ENCODE assay signal across 9 cellular contexts in the genomic region with DNA sequence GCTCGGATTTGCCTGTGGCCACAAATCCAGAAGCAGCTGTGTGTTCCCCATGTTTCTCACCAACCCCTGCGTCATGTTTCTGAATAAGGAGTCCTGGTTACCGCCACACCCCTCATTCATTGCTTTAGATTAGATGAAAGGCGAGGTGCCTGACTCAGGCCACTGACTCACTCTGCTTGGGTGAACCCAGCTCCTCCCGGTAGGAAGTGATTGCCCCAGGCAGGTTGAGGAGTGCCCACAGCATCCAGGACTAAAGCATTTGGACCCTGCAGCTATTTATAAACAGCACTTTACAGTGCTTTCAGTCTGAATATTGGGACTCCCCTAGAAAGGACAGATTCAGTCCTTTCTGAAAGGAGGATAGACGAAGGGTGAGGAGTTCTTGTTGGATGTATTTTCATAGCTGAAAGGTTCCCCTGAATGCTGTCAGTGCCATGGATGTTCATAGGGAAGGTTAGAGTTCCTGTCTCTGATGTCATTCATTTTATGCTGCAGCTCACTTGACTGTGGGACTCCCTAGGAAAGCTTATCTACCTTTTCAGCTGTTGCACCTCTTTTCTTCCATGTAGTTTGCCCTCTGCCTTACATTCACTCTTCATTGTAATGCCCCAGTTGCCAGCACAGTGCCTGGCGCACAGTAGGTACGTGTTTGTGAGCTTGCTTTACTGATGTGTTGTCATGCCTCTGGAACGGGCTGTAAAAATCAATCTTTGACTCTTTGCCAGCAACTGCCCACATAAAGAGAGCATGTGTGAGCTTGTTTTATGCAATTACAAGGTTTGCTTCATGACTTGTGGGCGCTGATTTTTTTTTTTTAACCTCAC. TPM values are rescaled to one million over a fixed set of nuclear protein-coding genes. Genes with fewer than 3 reads are reported as not detected.
DNase-seq lines count a peak whose midpoint lies in the region; ATAC-seq lines count a peak whose summit lies in the region.
"Had no signal": no experiment of that assay in that cellular context is flagged by ENCODE, and none has a peak within 500 bp of the region (broad histone marks: within the 10 kb centered on the region; RNA-seq: fewer than 3 reads in every experiment).

No MANE protein-coding gene starts in this region.

- H3K27me3 ChIP-seq in duodenal mucosa (ENCODE audit: control insufficient read depth in 1 of 2, insufficient read depth in 2 of 2, low read length in 2 of 2): no peaks in the 10 kb centered on the region
- no peaks in the 10 kb centered on the region for H3K27me3 ChIP-seq in trophoblast cell (ENCODE audit: insufficient read depth, low read length)

- DNase-seq in NCI-H1417 (lab: John Stamatoyannopoulos, UW) (peak in 2 of 3 experiments; percentile 1 to 17), NCI-H1417 treated with DMSO at 0.1 percent for 48 hours (lab: John Stamatoyannopoulos, UW) (no peak), T1000 (lab: John Stamatoyannopoulos, UW) (peak; percentile 94), trophoblast cell (peak; percentile 97 to 99)
- DNase-seq: activated B cell treated with CpG ODN at 0.5 μM for 24 hours had no signal

- no peak overlapping the region for H3K18ac ChIP-seq in trophoblast cell (ENCODE audit: low read length)

- WGBS in trophoblast cell (ENCODE audit: extremely low coverage, insufficient coverage, insufficient read length): no CpG with 5 or more reads among the region's 10 CpGs

- H2AK5ac ChIP-seq in trophoblast cell (ENCODE audit: low read length): no peak overlapping the region

- no peak overlapping the region for H3K14ac ChIP-seq in trophoblast cell (ENCODE audit: low read length)

- H3K79me1 ChIP-seq in trophoblast cell (ENCODE audit: low read length): no peaks in the 10 kb centered on the region

- ATAC-seq in HG03196 (IDR thresholded peaks at IDR 0.05; ENCODE audit: unreplicated experiment): no peak
- no peak for ATAC-seq in HG03175 (IDR thresholded peaks at IDR 0.05; ENCODE audit: unreplicated experiment)
- ATAC-seq in HG03097 (IDR thresholded peaks at IDR 0.05; ENCODE audit: low FRiP score, unreplicated experiment): no peak

- no peak overlapping the region for H4K8ac ChIP-seq in trophoblast cell (ENCODE audit: low read depth, low read length)

- H3K23ac ChIP-seq in trophoblast cell (ENCODE audit: low read length): no peak overlapping the region

- no peak overlapping the region for H4K91ac ChIP-seq in trophoblast cell (ENCODE audit: low read depth, low read length)

- H3K79me2 ChIP-seq in trophoblast cell (ENCODE audit: control insufficient read depth, insufficient read depth, low read length, poor library complexity): no peaks in the 10 kb centered on the region

- H2BK5ac ChIP-seq in trophoblast cell (ENCODE audit: low read depth, low read length, poor library complexity): no peak overlapping the region

- H2AFZ ChIP-seq in trophoblast cell (ENCODE audit: insufficient read depth, low read length, poor library complexity): no peak overlapping the region

- no peaks in the 10 kb centered on the region for H3K9me3 ChIP-seq in duodenal mucosa (ENCODE audit: control insufficient read depth in 1 of 2, low read length in 2 of 2)
- no peaks in the 10 kb centered on the region for H3K9me3 ChIP-seq in trophoblast cell (ENCODE audit: insufficient read depth, low read depth, low read length)

- H3K4me1 ChIP-seq in duodenal mucosa (ENCODE audit: control insufficient read depth in 1 of 2, insufficient read depth in 2 of 2, low read length in 2 of 2): peaks cover 75 to 83% of the 10 kb centered on the region in 2 donors
- H3K4me1 ChIP-seq in trophoblast cell (ENCODE audit: control insufficient read depth in 1 of 2, insufficient read depth in 2 of 2, low read length in 2 of 2): peaks cover 0 to 16% of the 10 kb centered on the region in 2 experiments

- no peak overlapping the region for H3K4me2 ChIP-seq in trophoblast cell (ENCODE audit: low read length)

- H3K9ac ChIP-seq in duodenal mucosa (ENCODE audit: low read depth in 1 of 2, low read length in 2 of 2) (peak overlapping the region; percentile 57 to 93), trophoblast cell (ENCODE audit: low read length) (no peak overlapping the region)

- no peak overlapping the region for H4K12ac ChIP-seq in trophoblast cell (ENCODE audit: low read depth, low read length)

- H3K4me3 ChIP-seq in duodenal mucosa (ENCODE audit: low read depth in 1 of 2, low read length in 2 of 2): peak overlapping the region; percentile 44 to 67
- no peak overlapping the region for H3K4me3 ChIP-seq in trophoblast cell (ENCODE audit: low read depth, low read length)

- no peak overlapping the region for H2BK12ac ChIP-seq in trophoblast cell (ENCODE audit: low read length)

- no peaks in the 10 kb centered on the region for H3K36me3 ChIP-seq in duodenal mucosa (ENCODE audit: control insufficient read depth in 1 of 2, insufficient read depth in 2 of 2, low read length in 2 of 2)
- peaks cover 0 to 2% of the 10 kb centered on the region in 2 experiments for H3K36me3 ChIP-seq in trophoblast cell (ENCODE audit: control insufficient read depth in 1 of 2, insufficient read depth in 2 of 2, low read length in 2 of 2)

- peak overlapping the region; percentile 86 for H3K27ac ChIP-seq in duodenal mucosa (ENCODE audit: low read depth, low read length)
- no peak overlapping the region for H3K27ac ChIP-seq in trophoblast cell (ENCODE audit: low read depth, low read length)

- H3K4ac ChIP-seq in trophoblast cell (ENCODE audit: low read depth, low read length): no peak overlapping the region

- H2BK120ac ChIP-seq in trophoblast cell (ENCODE audit: insufficient read depth, low read length, poor library complexity): no peak overlapping the region

RNA-seq across cellular contexts. Expression of a gene that starts 14.9 kb away (rescaled TPM):
- 26.5 and 28.2 TPM in 2 replicates for polyA plus RNA-seq in trophoblast cell (2013)
